In the genomic region with DNA sequence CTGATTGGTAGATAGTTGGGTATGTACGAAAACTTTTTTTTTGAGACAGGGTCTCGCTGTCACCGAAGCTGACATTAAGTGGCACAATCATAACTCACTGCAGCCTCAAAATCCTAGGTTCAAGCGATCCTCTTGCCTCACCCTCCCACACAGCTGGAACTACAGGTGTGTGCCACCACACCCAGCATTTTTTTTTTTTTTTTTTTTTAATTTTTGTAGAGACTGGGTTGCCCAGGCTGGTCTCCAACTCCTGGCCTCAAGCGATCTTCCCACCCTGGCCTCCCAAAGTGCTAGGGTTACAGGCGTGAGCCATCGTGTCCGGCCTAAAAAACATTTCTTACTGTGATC, we compare ENCODE assay signal across 8 cellular contexts. TPM values are rescaled to one million over a fixed set of nuclear protein-coding genes. Genes with fewer than 3 reads are reported as not detected.
A peak's percentile ranks its signal among the peaks of the same experiment; 100 is the strongest.
DNase-seq lines count a peak whose midpoint lies in the region; ATAC-seq, FAIRE-seq and TF ChIP-seq lines count a peak whose summit lies in the region.

No MANE protein-coding gene starts in this region.

- H3K4me3 Mint-ChIP-seq in activated naive CD8-positive, alpha-beta T cell treated with anti-CD3 and anti-CD28 coated beads for 36 hours: peak overlapping the region; percentile 91

- H3K36me3 ChIP-seq in cardiac muscle cell (no peaks in the 10 kb centered on the region), HepG2 (replicated peaks in 1 of 2; ENCODE audit: control insufficient read depth in 1 of 2, insufficient read depth in 2 of 2, low read length in 2 of 2) (peaks cover 1 to 3% of the 10 kb centered on the region in 2 experiments; a peak in 1 of 5 replicates), tibial nerve (peaks cover 0 to 45% (median 0%) of the 10 kb centered on the region in 3 donors), pancreas (no peaks in the 10 kb centered on the region)

- TF ChIP-seq EP300 in HepG2 (IDR thresholded peaks at IDR 0.05; ENCODE audit: low read depth in 2 of 2, low read length in 2 of 2) (no peak), HepG2 (CRISPR knock-in tag; IDR thresholded peaks at IDR 0.05; ENCODE audit: borderline replicate concordance) (no peak), tibial nerve (IDR thresholded peaks at IDR 0.05) (no peak)

- BruUV-seq in HepG2 (replicated peaks; lab: Mats Ljungman, UMichigan): no TSS peak

- peaks cover 10% of the 10 kb centered on the region for H3K9me3 Mint-ChIP-seq in activated naive CD8-positive, alpha-beta T cell treated with anti-CD3 and anti-CD28 coated beads for 36 hours

- POLR2A ChIA-PET in HepG2 (lab: Yijun Ruan, JAX): interaction anchor here (1.1 kb wide), 1 partner anchor 8 kb away, joined by 3 read pairs; no protein-coding TSS in a partner anchor

- FAIRE-seq in HepG2 (lab: Jason Lieb, UNC) (no peak), pancreas (lab: Jason Lieb, UNC) (no peak)

- 75% methylated on average over 8 of the region's 8 CpGs for WGBS in HepG2 (ENCODE audit: low lambda C conversion rate)
- WGBS in tibial nerve, 2 donors: 92 to 95% methylated on average over 8 of the region's 8 CpGs
- WGBS in pancreas, 2 donors: 95 to 96% methylated on average over 8 of the region's 8 CpGs

- no peak overlapping the region for H2AFZ ChIP-seq in HepG2 (ENCODE audit: low read length)

- TF ChIP-seq POLR2A in HepG2 (IDR thresholded peaks at IDR 0.05; ENCODE audit: insufficient read depth in 1 of 2, low read depth in 2 of 2, low read length in 2 of 2) (no peak), tibial nerve (IDR thresholded peaks at IDR 0.05) (no peak)

- peak overlapping the region; percentile 90 for H3K27ac Mint-ChIP-seq in activated naive CD8-positive, alpha-beta T cell treated with anti-CD3 and anti-CD28 coated beads for 36 hours

- no peak for TF ChIP-seq RAD21 in HepG2 (CRISPR knock-in tag; IDR thresholded peaks at IDR 0.05)

- H3K27me3 ChIP-seq in cardiac muscle cell (no peaks in the 10 kb centered on the region), HepG2 (ENCODE audit: control insufficient read depth in 1 of 2, insufficient read depth in 2 of 2, low read length in 2 of 2) (no peaks in the 10 kb centered on the region; a peak in 1 of 5 replicates), tibial nerve (no peaks in the 10 kb centered on the region), pancreas (no peaks in the 10 kb centered on the region)

- intact Hi-C loops in Right ventricle myocardium superior (cut with DNase I): no loop called here
- intact Hi-C loops in HepG2 (cut with micrococcal nuclease; ENCODE audit: unreplicated experiment): no loop called here
- intact Hi-C loops in pancreas (cut with DNase I): no loop called here

- H3K27ac ChIP-seq in cardiac muscle cell (no peak overlapping the region), HepG2 (ENCODE audit: extremely low read length, insufficient read depth, low read length) (no peak overlapping the region), tibial nerve (peak overlapping the region in 1 of 4 donors; percentile 31), pancreas (no peak overlapping the region)

- H3K36me3 Mint-ChIP-seq in activated naive CD8-positive, alpha-beta T cell treated with anti-CD3 and anti-CD28 coated beads for 36 hours: peaks cover 56% of the 10 kb centered on the region

- TF ChIP-seq CTCF in cardiac muscle cell (IDR thresholded peaks at IDR 0.05; ENCODE audit: low read depth, low read length) (no peak), HepG2 (CRISPR knock-in tag; IDR thresholded peaks at IDR 0.05) (no peak), tibial nerve (IDR thresholded peaks at IDR 0.05) (no peak), pancreas (IDR thresholded peaks at IDR 0.05) (no peak)

- H3K9ac ChIP-seq in HepG2 (ENCODE audit: insufficient read depth, low read depth, low read length): peak overlapping the region; percentile 85

- H3K4me1 Mint-ChIP-seq in activated naive CD8-positive, alpha-beta T cell treated with anti-CD3 and anti-CD28 coated beads for 36 hours: peaks cover 60% of the 10 kb centered on the region

- no peak for DNase-seq in cardiac muscle cell (ENCODE audit: low read depth in 1 of 2, low spot score in 1 of 2)
- DNase-seq in Right ventricle myocardium superior: no peak
- no peak for DNase-seq in activated naive CD8-positive, alpha-beta T cell treated with anti-CD3 and anti-CD28 coated beads for 36 hours
- no peak for DNase-seq in HepG2 (ENCODE audit: low spot score)
- no peak for DNase-seq in tibial nerve (ENCODE audit: low spot score in 2 of 2)
- no peak for DNase-seq in pancreas

- peaks cover 7% of the 10 kb centered on the region for H3K4me1 ChIP-seq in cardiac muscle cell (ENCODE audit: low read depth)
- H3K4me1 ChIP-seq in HepG2 (ENCODE audit: insufficient read depth, low read length): peaks cover 40% of the 10 kb centered on the region
- peaks cover 0 to 52% (median 11%) of the 10 kb centered on the region in 4 donors for H3K4me1 ChIP-seq in tibial nerve
- H3K4me1 ChIP-seq in pancreas: peaks cover 0 to 9% (median 0%) of the 10 kb centered on the region in 3 donors

- H3K4me2 ChIP-seq in HepG2 (ENCODE audit: low read depth, low read length): peak overlapping the region; percentile 92

- CTCF ChIA-PET in HepG2 (lab: Yijun Ruan, JAX; ENCODE audit: low intra/inter-chr PET ratio, low total read pairs): no interaction called here

- H3K9me3 ChIP-seq in cardiac muscle cell (ENCODE audit: low read depth) (no peaks in the 10 kb centered on the region), HepG2 (ENCODE audit: low read length) (no peaks in the 10 kb centered on the region), tibial nerve (no peaks in the 10 kb centered on the region), pancreas (no peaks in the 10 kb centered on the region)

- H3K4me3 ChIP-seq in cardiac muscle cell: peak overlapping the region; percentile 44
- peak overlapping the region; percentile 79 to 98 (median 89) for H3K4me3 ChIP-seq in HepG2 (replicated peaks in 1 of 3; ENCODE audit: insufficient read depth in 1 of 3, low read depth in 2 of 3, low read length in 3 of 3)
- peak overlapping the region; percentile 67 to 91 (median 80) for H3K4me3 ChIP-seq in tibial nerve
- peak overlapping the region in 1 of 4 donors; percentile 17 for H3K4me3 ChIP-seq in pancreas

- H3K79me2 ChIP-seq in HepG2 (ENCODE audit: insufficient read depth, low read length): peaks cover 32% of the 10 kb centered on the region

- ATAC-seq in Right ventricle myocardium superior (ENCODE audit: poor library complexity) (no peak), HepG2 (no peak), pancreas (no peak), HG03108 (IDR thresholded peaks at IDR 0.05; ENCODE audit: unreplicated experiment) (no peak), HG02678 (IDR thresholded peaks at IDR 0.05; ENCODE audit: unreplicated experiment) (no peak)

- in situ Hi-C loops in HepG2 (cut with HindIII; ENCODE audit: extremely low pct_ligation_motif_present, low pct_unique_long_range_greater_than_20kb): no loop called here

- no peaks in the 10 kb centered on the region; the same call in 1 of the 2 replicates for H4K20me1 ChIP-seq in HepG2 (ENCODE audit: insufficient read depth, low read length)

- no peaks in the 10 kb centered on the region for H3K27me3 Mint-ChIP-seq in activated naive CD8-positive, alpha-beta T cell treated with anti-CD3 and anti-CD28 coated beads for 36 hours

RNA-seq across cellular contexts. Expression of gene LRRC27, which starts 1.5 kb away (rescaled TPM):
- 12.8 and 19.0 TPM in 2 replicates for total RNA-seq in cardiac muscle cell
- polyA plus RNA-seq in cardiac muscle cell: 21.8 and 22.1 TPM in 2 replicates
- 3.9 TPM for total RNA-seq in Right ventricle myocardium superior
- total RNA-seq in activated naive CD8-positive, alpha-beta T cell treated with anti-CD3 and anti-CD28 coated beads for 36 hours: 1 to 10 TPM; 3.5 to 3.8 TPM
- 3.9 and 4.6 TPM in 2 replicates for total RNA-seq in HepG2 (2016; rRNA removed; fragmentation: Illumina TruSeq; extraction: Trizol)
- total RNA-seq in HepG2 (2016; cell fraction: cytosol; rRNA removed; fragmentation: Illumina TruSeq; extraction: Trizol; ENCODE audit: low read depth): 2.1 and 2.2 TPM in 2 replicates
- 3.2 and 4.3 TPM in 2 replicates for total RNA-seq in HepG2 (2016; cell fraction: insoluble cytoplasmic fraction; rRNA removed; fragmentation: Illumina TruSeq; extraction: Trizol)
- 2.1 and 2.5 TPM in 2 replicates for total RNA-seq in HepG2 (2016; cell fraction: membrane; rRNA removed; fragmentation: Illumina TruSeq; extraction: Trizol)
- 5.9 and 7.5 TPM in 2 replicates for total RNA-seq in HepG2 (2016; cell fraction: nucleus; rRNA removed; fragmentation: Illumina TruSeq; extraction: Trizol)
- polyA plus RNA-seq in HepG2 (2011; rRNA removed): 4.2 and 4.3 TPM in 2 replicates
- polyA plus RNA-seq in HepG2 (2011; cell fraction: cytosol; rRNA removed): 1.8 and 1.9 TPM in 2 replicates
- 14.3 and 14.5 TPM in 2 replicates for polyA plus RNA-seq in HepG2 (2011; cell fraction: nucleus; rRNA removed)
- polyA plus RNA-seq in HepG2 (2012): 3.2 and 3.6 TPM in 2 replicates
- 0.82 and 0.88 TPM in 2 replicates for polyA plus RNA-seq in HepG2 (2016; cell fraction: cytosol; fragmentation: Illumina TruSeq; extraction: Trizol; ENCODE audit: low read depth)
- 3.6 and 4.7 TPM in 2 replicates for polyA plus RNA-seq in HepG2 (2016; cell fraction: insoluble cytoplasmic fraction; fragmentation: Illumina TruSeq; extraction: Trizol; ENCODE audit: low read depth)
- 2.6 and 2.7 TPM in 2 replicates for polyA plus RNA-seq in HepG2 (2016; cell fraction: membrane; fragmentation: Illumina TruSeq; extraction: Trizol; ENCODE audit: low read depth)
- 11.7 and 14.6 TPM in 2 replicates for polyA plus RNA-seq in HepG2 (2016; cell fraction: nucleus; fragmentation: Illumina TruSeq; extraction: Trizol; ENCODE audit: insufficient read depth, low read depth)
- polyA minus RNA-seq in HepG2 (2011; rRNA and poly(A)+ RNA removed; ENCODE audit: low replicate concordance): 2.7 and 3.0 TPM in 2 replicates
- polyA minus RNA-seq in HepG2 (2011; cell fraction: cytosol; rRNA and poly(A)+ RNA removed): 0.88 and 1.4 TPM in 2 replicates
- polyA minus RNA-seq in HepG2 (2011; cell fraction: nucleus; rRNA and poly(A)+ RNA removed): 11.1 and 12.3 TPM in 2 replicates
- 10 to 100 TPM; 10.1 to 21.6 (median 17.9) TPM for total RNA-seq in tibial nerve
- total RNA-seq in pancreas: 1 to 10 TPM; 2.5 to 6.5 (median 4.1) TPM
- 10 to 100 TPM in 1 of 2 donors, 1 to 10 TPM in 1; 5.8 to 11.1 TPM for polyA plus RNA-seq in pancreas

RNA-seq across cellular contexts. Expression of gene STK32C, which starts 22.7 kb away (rescaled TPM):
- total RNA-seq in cardiac muscle cell (10.4 and 17.5 TPM in 2 replicates), Right ventricle myocardium superior (5.9 TPM), HepG2 (2016; rRNA removed; fragmentation: Illumina TruSeq; extraction: Trizol) (18.9 and 19.4 TPM in 2 replicates), tibial nerve (10 to 100 TPM in 3 of 4 donors, 1 to 10 TPM in 1; 9.4 to 18.1 (median 16.2) TPM), pancreas (1 to 10 TPM; 3.3 to 6.3 (median 4.2) TPM)
- polyA plus RNA-seq in cardiac muscle cell (23.8 and 28.5 TPM in 2 replicates), HepG2 (2011; rRNA removed) (9.9 and 10.9 TPM in 2 replicates), pancreas (10 to 100 TPM in 1 of 2 donors, 1 to 10 TPM in 1; 9.9 to 13.2 TPM)
- total RNA-seq in activated naive CD8-positive, alpha-beta T cell treated with anti-CD3 and anti-CD28 coated beads for 36 hours: 10 to 100 TPM; 15.3 to 16.2 TPM
- 6.4 and 9.0 TPM in 2 replicates for total RNA-seq in HepG2 (2016; cell fraction: cytosol; rRNA removed; fragmentation: Illumina TruSeq; extraction: Trizol; ENCODE audit: low read depth)
- total RNA-seq in HepG2 (2016; cell fraction: insoluble cytoplasmic fraction; rRNA removed; fragmentation: Illumina TruSeq; extraction: Trizol): 18.5 and 19.3 TPM in 2 replicates
- total RNA-seq in HepG2 (2016; cell fraction: membrane; rRNA removed; fragmentation: Illumina TruSeq; extraction: Trizol): 13.9 and 14.9 TPM in 2 replicates
- total RNA-seq in HepG2 (2016; cell fraction: nucleus; rRNA removed; fragmentation: Illumina TruSeq; extraction: Trizol): 8.4 and 10.8 TPM in 2 replicates
- 7.4 and 11.6 TPM in 2 replicates for polyA plus RNA-seq in HepG2 (2011; cell fraction: cytosol; rRNA removed)
- 13.7 and 17.7 TPM in 2 replicates for polyA plus RNA-seq in HepG2 (2011; cell fraction: nucleus; rRNA removed)
- polyA plus RNA-seq in HepG2 (2012): 12.0 and 12.5 TPM in 2 replicates
- polyA plus RNA-seq in HepG2 (2016; cell fraction: cytosol; fragmentation: Illumina TruSeq; extraction: Trizol; ENCODE audit: low read depth): 9.3 and 10.8 TPM in 2 replicates
- 19.9 and 20.6 TPM in 2 replicates for polyA plus RNA-seq in HepG2 (2016; cell fraction: insoluble cytoplasmic fraction; fragmentation: Illumina TruSeq; extraction: Trizol; ENCODE audit: low read depth)
- 11.2 and 12.1 TPM in 2 replicates for polyA plus RNA-seq in HepG2 (2016; cell fraction: membrane; fragmentation: Illumina TruSeq; extraction: Trizol; ENCODE audit: low read depth)
- polyA plus RNA-seq in HepG2 (2016; cell fraction: nucleus; fragmentation: Illumina TruSeq; extraction: Trizol; ENCODE audit: insufficient read depth, low read depth): 19.7 and 20.0 TPM in 2 replicates
- 10.2 and 30.6 TPM in 2 replicates for polyA minus RNA-seq in HepG2 (2011; rRNA and poly(A)+ RNA removed; ENCODE audit: low replicate concordance)
- 4.4 and 5.4 TPM in 2 replicates for polyA minus RNA-seq in HepG2 (2011; cell fraction: cytosol; rRNA and poly(A)+ RNA removed)
- 6.1 and 7.1 TPM in 2 replicates for polyA minus RNA-seq in HepG2 (2011; cell fraction: nucleus; rRNA and poly(A)+ RNA removed)
